ENCODE assay signal across 10 cellular contexts in the genomic region with DNA sequence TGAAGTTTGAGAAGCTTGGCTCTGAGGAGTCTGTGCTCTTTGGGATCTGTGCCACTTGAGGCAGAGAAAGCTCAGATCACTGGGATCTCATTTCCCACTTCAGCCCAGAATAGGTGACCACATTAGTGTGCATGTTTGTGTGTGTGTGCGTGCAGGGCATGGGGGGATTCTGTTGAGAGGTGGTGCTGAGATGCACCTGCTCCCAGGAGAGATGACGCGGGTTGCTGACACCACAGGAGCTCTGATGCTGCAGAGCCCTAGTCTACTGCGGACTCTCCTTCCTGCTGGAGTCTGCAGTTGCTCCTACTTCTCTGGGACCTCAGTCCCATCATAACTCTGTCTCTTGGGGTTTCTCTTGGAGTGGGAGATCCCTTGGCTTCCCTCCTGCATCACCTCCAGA. TPM values are rescaled to one million over a fixed set of nuclear protein-coding genes. Genes with fewer than 3 reads are reported as not detected.
"Had no signal": no experiment of that assay in that cellular context is flagged by ENCODE, and none has a peak within 500 bp of the region (broad histone marks: within the 10 kb centered on the region; RNA-seq: fewer than 3 reads in every experiment).

No MANE protein-coding gene starts in this region.

- ATAC-seq: GM23338, HepG2, K562 had no signal

- H3K4me1 Mint-ChIP-seq: GM23338, H9 had no signal

- H3K9me3 Mint-ChIP-seq: GM23338, H9 had no signal

- H3K4me3 ChIP-seq: GM23338, K562 had no signal

- H3K4me3 Mint-ChIP-seq: GM23338, H9 had no signal

- H2AFZ ChIP-seq: GM23338 had no signal

- DNase-seq: H9, HCEC 1CT, IMR-90, KG1 had no signal

- H3K4me2 ChIP-seq: GM23338 had no signal

- H3K27ac ChIP-seq: HL-60 had no signal

- H3K27ac Mint-ChIP-seq: GM23338, H9 had no signal

RNA-seq across cellular contexts. Expression of a gene that starts 14.7 kb away (rescaled TPM):
- total RNA-seq: GM23338, H1, H9, HT1080, IMR-90, K562 had no signal
- polyA plus RNA-seq: IMR-90 had no signal
